In the genomic region with DNA sequence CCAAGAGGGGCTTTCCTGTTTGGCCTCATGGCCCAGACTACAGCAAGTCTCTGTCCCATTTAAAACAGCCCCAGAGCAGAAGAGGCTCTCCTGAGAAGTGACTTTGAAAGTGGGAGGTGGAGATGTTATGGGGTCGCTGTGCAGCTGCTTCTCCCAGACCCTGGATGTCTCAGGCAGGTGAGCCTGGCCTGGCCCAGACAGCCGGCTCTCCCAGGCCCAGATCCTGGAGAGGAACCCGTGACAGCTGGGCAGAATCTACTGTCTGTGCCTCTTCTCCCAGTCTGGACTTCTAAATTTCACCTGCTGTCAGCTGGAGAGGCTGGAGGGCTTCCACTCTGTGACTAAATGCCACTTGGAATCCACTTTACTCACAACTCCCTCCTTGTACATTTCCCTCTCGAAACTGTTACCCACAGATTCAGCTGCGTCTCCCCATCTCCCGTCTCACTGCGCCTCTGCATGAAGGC, we compare ENCODE assay signal across 9 cellular contexts. TPM values are rescaled to one million over a fixed set of nuclear protein-coding genes. Genes with fewer than 3 reads are reported as not detected.
A peak's percentile ranks its signal among the peaks of the same experiment; 100 is the strongest.
DNase-seq lines count a peak whose midpoint lies in the region; ATAC-seq and TF ChIP-seq lines count a peak whose summit lies in the region.
"Had no signal": no experiment of that assay in that cellular context is flagged by ENCODE, and none has a peak within 500 bp of the region (broad histone marks: within the 10 kb centered on the region; RNA-seq: fewer than 3 reads in every experiment).

No MANE protein-coding gene starts in this region.

- H3K4me1 Mint-ChIP-seq in activated T-cell treated with anti-CD3 and anti-CD28 coated beads, Interleukin-2, amount 50 U/mL, for 72 hours (ENCODE audit: low read depth) = peaks cover 72% of the 10 kb centered on the region
- H3K4me1 Mint-ChIP-seq in activated naive CD8-positive, alpha-beta T cell treated with anti-CD3 and anti-CD28 coated beads, Interleukin-2, amount 10 ng/mL, durations not matched to agents 7 days and 5 days = peaks cover 47% of the 10 kb centered on the region
- H3K4me1 Mint-ChIP-seq in memory B cell = peaks cover 20% of the 10 kb centered on the region

- H3K9me3 Mint-ChIP-seq in activated T-cell treated with anti-CD3 and anti-CD28 coated beads, Interleukin-2, amount 50 U/mL, for 72 hours = no peaks in the 10 kb centered on the region
- H3K9me3 Mint-ChIP-seq in activated naive CD8-positive, alpha-beta T cell treated with anti-CD3 and anti-CD28 coated beads, Interleukin-2, amount 10 ng/mL, durations not matched to agents 7 days and 5 days = no peaks in the 10 kb centered on the region
- H3K9me3 Mint-ChIP-seq in memory B cell = no peaks in the 10 kb centered on the region

- H3K27me3 Mint-ChIP-seq in activated T-cell treated with anti-CD3 and anti-CD28 coated beads, Interleukin-2, amount 50 U/mL, for 72 hours (ENCODE audit: low read depth) = no peaks in the 10 kb centered on the region
- no peaks in the 10 kb centered on the region for H3K27me3 Mint-ChIP-seq in activated naive CD8-positive, alpha-beta T cell treated with anti-CD3 and anti-CD28 coated beads, Interleukin-2, amount 10 ng/mL, durations not matched to agents 7 days and 5 days
- H3K27me3 Mint-ChIP-seq in memory B cell = no peaks in the 10 kb centered on the region

- peak overlapping the region; percentile 87 for H3K27ac Mint-ChIP-seq in activated T-cell treated with anti-CD3 and anti-CD28 coated beads, Interleukin-2, amount 50 U/mL, for 72 hours
- H3K27ac Mint-ChIP-seq in activated naive CD8-positive, alpha-beta T cell treated with anti-CD3 and anti-CD28 coated beads, Interleukin-2, amount 10 ng/mL, durations not matched to agents 7 days and 5 days = peak overlapping the region; percentile 99
- H3K27ac Mint-ChIP-seq in memory B cell = peak overlapping the region; percentile 95

- intact Hi-C loops in upper lobe of right lung (cut with DNase I) = no loop called here

- H3K4me3 ChIP-seq in upper lobe of right lung = no peak overlapping the region
- no peak overlapping the region for H3K4me3 ChIP-seq in brain microvascular endothelial cell (ENCODE audit: low read depth, low read length)

- in situ Hi-C loops in brain microvascular endothelial cell (cut with HindIII; ENCODE audit: low pct_ligation_motif_present, low sequenced_read_pairs) = no loop called here

- H3K27me3 ChIP-seq in upper lobe of right lung (no peaks in the 10 kb centered on the region), brain microvascular endothelial cell (replicated peaks) (no peaks in the 10 kb centered on the region)

- H3K4me3 Mint-ChIP-seq in activated T-cell treated with anti-CD3 and anti-CD28 coated beads, Interleukin-2, amount 50 U/mL, for 72 hours = peak overlapping the region; percentile 79 to 95
- peak overlapping the region; percentile 84 for H3K4me3 Mint-ChIP-seq in activated naive CD8-positive, alpha-beta T cell treated with anti-CD3 and anti-CD28 coated beads, Interleukin-2, amount 10 ng/mL, durations not matched to agents 7 days and 5 days
- peak overlapping the region; percentile 98 for H3K4me3 Mint-ChIP-seq in memory B cell

- peaks cover 22% of the 10 kb centered on the region for H3K4me1 ChIP-seq in upper lobe of right lung

- POLR2A ChIA-PET in activated naive CD8-positive, alpha-beta T cell treated with anti-CD3 and anti-CD28 coated beads, Interleukin-2, amount 10 ng/mL, durations not matched to agents 7 days and 5 days (lab: Charles Lee) = interaction anchor here (0.6 to 14.6 kb wide), 15 partner anchors 9 to 530 kb away, joined by 3 to 594 read pairs (median 6); a partner anchor contains a TSS

- H3K27ac ChIP-seq in upper lobe of right lung (peak overlapping the region; percentile 83), brain microvascular endothelial cell (no peak overlapping the region)
- H3K27ac ChIP-seq: C4-2B had no signal

- H3K9me3 ChIP-seq in upper lobe of right lung = no peaks in the 10 kb centered on the region

- peaks cover 2 to 4% of the 10 kb centered on the region in 2 donors for H3K36me3 Mint-ChIP-seq in activated T-cell treated with anti-CD3 and anti-CD28 coated beads, Interleukin-2, amount 50 U/mL, for 72 hours (ENCODE audit: insufficient read depth in 2 of 2)
- H3K36me3 Mint-ChIP-seq in activated naive CD8-positive, alpha-beta T cell treated with anti-CD3 and anti-CD28 coated beads, Interleukin-2, amount 10 ng/mL, durations not matched to agents 7 days and 5 days = peaks cover 14% of the 10 kb centered on the region
- H3K36me3 Mint-ChIP-seq in memory B cell = peaks cover 5% of the 10 kb centered on the region

- no peak for ATAC-seq in activated T-cell treated with anti-CD3 and anti-CD28 coated beads, Interleukin-2, amount 50 U/mL, for 72 hours (replicated peaks in 1 of 2)
- no peak for ATAC-seq in activated naive CD8-positive, alpha-beta T cell treated with anti-CD3 and anti-CD28 coated beads, Interleukin-2, amount 10 ng/mL, durations not matched to agents 7 days and 5 days (ENCODE audit: low read depth)
- ATAC-seq in memory B cell (ENCODE audit: low read depth) = no peak
- ATAC-seq in upper lobe of right lung = no peak
- ATAC-seq in HG03139 (IDR thresholded peaks at IDR 0.05; ENCODE audit: unreplicated experiment) = no peak

- H3K36me3 ChIP-seq in upper lobe of right lung (peaks cover 13% of the 10 kb centered on the region), brain microvascular endothelial cell (replicated peaks) (no peaks in the 10 kb centered on the region)

- no peak for DNase-seq in activated T-cell treated with anti-CD3 and anti-CD28 coated beads, Interleukin-2, amount 50 U/mL, for 72 hours
- no peak for DNase-seq in activated T-cell treated with anti-CD3 and anti-CD28 coated beads for 4 hours
- DNase-seq in activated naive CD8-positive, alpha-beta T cell treated with anti-CD3 and anti-CD28 coated beads, Interleukin-2, amount 10 ng/mL, durations not matched to agents 7 days and 5 days = no peak
- DNase-seq in memory B cell (ENCODE audit: low spot score in 2 of 2) = no peak
- no peak for DNase-seq in upper lobe of right lung
- DNase-seq in brain microvascular endothelial cell = no peak
- DNase-seq in stimulated activated CD4-positive, alpha-beta T cell treated with anti-CD3 and anti-CD28 coated beads, Interleukin-4, amount 100 ng/mL, for 24 hours = no peak

- TF ChIP-seq CTCF in upper lobe of right lung (IDR thresholded peaks at IDR 0.05) = no peak
- TF ChIP-seq CTCF in brain microvascular endothelial cell (IDR thresholded peaks at IDR 0.05; ENCODE audit: low read depth, low read length, missing control alignments) = no peak

RNA-seq across cellular contexts. Expression of a gene that starts 20.5 kb away (rescaled TPM):
- 10 to 100 TPM; 38.0 to 42.3 TPM for total RNA-seq in activated T-cell treated with anti-CD3 and anti-CD28 coated beads, Interleukin-2, amount 50 U/mL, for 72 hours
- 100 to 1,000 TPM; 102 to 104 TPM for total RNA-seq in activated naive CD8-positive, alpha-beta T cell treated with anti-CD3 and anti-CD28 coated beads, Interleukin-2, amount 10 ng/mL, durations not matched to agents 7 days and 5 days
- 14.8 TPM for total RNA-seq in upper lobe of right lung

RNA-seq across cellular contexts. Expression of a gene that starts 33.8 kb away (rescaled TPM):
- under 1 TPM; 0.23 to 0.31 TPM for total RNA-seq in activated T-cell treated with anti-CD3 and anti-CD28 coated beads, Interleukin-2, amount 50 U/mL, for 72 hours
- under 1 TPM; 0.42 to 0.65 TPM for total RNA-seq in activated naive CD8-positive, alpha-beta T cell treated with anti-CD3 and anti-CD28 coated beads, Interleukin-2, amount 10 ng/mL, durations not matched to agents 7 days and 5 days
- total RNA-seq in upper lobe of right lung = 1.5 TPM
